9 cellular contexts compared by ENCODE assay signal in the genomic region with DNA sequence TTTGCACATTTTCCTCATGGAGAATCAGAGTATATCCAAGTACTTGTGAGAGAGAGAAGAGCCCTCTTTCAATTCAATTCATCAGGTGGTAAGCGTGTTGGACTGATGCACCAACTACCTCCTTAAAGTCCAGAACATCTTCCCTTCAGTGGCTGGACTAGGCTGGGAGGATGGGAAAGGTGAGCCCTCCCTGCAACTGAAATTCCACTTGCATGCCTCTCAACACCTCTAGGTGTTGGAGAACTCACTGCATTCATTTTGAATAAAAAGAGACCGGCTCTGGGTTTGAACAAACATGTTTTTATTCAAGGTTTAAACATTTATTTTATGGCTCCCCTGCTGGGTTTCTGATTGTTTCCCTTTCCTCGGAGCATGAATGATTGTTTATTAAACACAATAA.
"Had no signal": no experiment of that assay in that cellular context is flagged by ENCODE, and none has a peak within 500 bp of the region (broad histone marks: within the 10 kb centered on the region; RNA-seq: fewer than 3 reads in every experiment).

No MANE protein-coding gene starts in this region.

- H3K4me3 Mint-ChIP-seq: HFFc6, IgD-negative memory B cell had no signal

- DNase-seq: GM23248, GOT3, H7, HFFc6 had no signal

- H3K4me1 ChIP-seq: HAP-1 had no signal

- H3K36me3 Mint-ChIP-seq: IgD-negative memory B cell had no signal

- ATAC-seq: HCT116, HepG2 had no signal

- H3K4me3 ChIP-seq: GM23248, HAP-1 had no signal

- H3K27ac Mint-ChIP-seq: HFFc6 had no signal

- H3K36me3 ChIP-seq: HAP-1 had no signal

- H3K27me3 Mint-ChIP-seq: IgD-negative memory B cell had no signal

- H3K9me3 ChIP-seq: HAP-1 had no signal

- H3K4me1 Mint-ChIP-seq: IgD-negative memory B cell had no signal

- H3K27ac ChIP-seq: GM23248, HL-60 had no signal
